ENCODE assay signal across 31 cellular contexts in genomic region chr1:97356309-97356708, GRCh38.
"Had no signal": no experiment of that assay in that cellular context is flagged by ENCODE, and none has a peak within 500 bp of the region (broad histone marks: within the 10 kb centered on the region; RNA-seq: fewer than 3 reads in every experiment).

No MANE protein-coding gene starts in this region.

- DNase-seq: Karpas-422, Kasumi-1, MG63, MM.1S, MV-4-11, NCI-H1048, NCI-H1092, NCI-H1092 treated with DMSO at 0.1 percent for 48 hours, NCI-H1105, NCI-H1105 treated with DMSO at 0.1 percent for 48 hours, NCI-H1417, NCI-H1417 treated with DMSO at 0.1 percent for 48 hours, NCI-H1436, NCI-H1436 treated with DMSO at 0.1 percent for 48 hours, NCI-H146, NCI-H1694, NCI-H1694 treated with DMSO at 0.1 percent for 48 hours, NCI-H187, NCI-H187 treated with DMSO at 0.1 percent for 48 hours, NCI-H1930, NCI-H2029, NCI-H2029 treated with DMSO at 0.1 percent for 48 hours, NCI-H2081 treated with DMSO at 0.1 percent for 48 hours, NCI-H2107, NCI-H2171, NCI-H2171 treated with DMSO at 0.1 percent for 48 hours, NCI-H2227 treated with DMSO at 0.1 percent for 48 hours, NCI-H226, NCI-H345, NCI-H510A, NCI-H510A treated with DMSO at 0.1 percent for 48 hours had no signal
